In genomic region chr4:7967501-7968261, GRCh38 we compare ENCODE assay signal across 8 cellular contexts. TPM values are rescaled to one million over a fixed set of nuclear protein-coding genes. Genes with fewer than 3 reads are reported as not detected.
DNase-seq lines count a peak whose midpoint lies in the region; ATAC-seq and TF ChIP-seq lines count a peak whose summit lies in the region.

No MANE protein-coding gene starts in this region.

- no peaks in the 10 kb centered on the region for H3K79me2 ChIP-seq in fibroblast of lung (ENCODE audit: control insufficient read depth, insufficient read depth, low read length)
- H3K79me2 ChIP-seq in osteoblast (ENCODE audit: insufficient read depth, low read length), result peaks cover 6% of the 10 kb centered on the region

- no peaks in the 10 kb centered on the region for H3K27me3 Mint-ChIP-seq in CD8-positive, alpha-beta T cell (ENCODE audit: low read depth)

- H3K4me2 ChIP-seq in fibroblast of lung (ENCODE audit: extremely low read depth, insufficient read depth, low read length) (no peak overlapping the region), osteoblast (ENCODE audit: insufficient read depth, low read length) (no peak overlapping the region)

- H3K4me3 ChIP-seq in fibroblast of lung (replicated peaks in 1 of 4; ENCODE audit: control extremely low read depth in 1 of 4, insufficient read depth in 1 of 4, low read depth in 3 of 4, low read length in 4 of 4) (no peak overlapping the region), osteoblast (ENCODE audit: insufficient read depth, low read length) (no peak overlapping the region)
- H3K4me3 ChIP-seq in CD8-positive, alpha-beta T cell (ENCODE audit: low read depth, low read length), result no peak overlapping the region

- H3K4me1 ChIP-seq in fibroblast of lung (ENCODE audit: control insufficient read depth, extremely low read depth, insufficient read depth, low read length) (peaks cover 20% of the 10 kb centered on the region), osteoblast (ENCODE audit: insufficient read depth, low read length) (peaks cover 26% of the 10 kb centered on the region)
- peaks cover 52% of the 10 kb centered on the region for H3K4me1 ChIP-seq in CD8-positive, alpha-beta T cell (ENCODE audit: insufficient read depth, low read length)

- no peak overlapping the region for H3K27ac Mint-ChIP-seq in CD8-positive, alpha-beta T cell

- H3K9me3 ChIP-seq in fibroblast of lung (ENCODE audit: control insufficient read depth, insufficient read depth, low read depth, low read length) (no peaks in the 10 kb centered on the region), osteoblast (ENCODE audit: low read depth, low read length) (no peaks in the 10 kb centered on the region)
- no peaks in the 10 kb centered on the region for H3K9me3 ChIP-seq in CD8-positive, alpha-beta T cell (ENCODE audit: low read length)

- no peaks in the 10 kb centered on the region for H3K9me3 Mint-ChIP-seq in CD8-positive, alpha-beta T cell

- H3K36me3 Mint-ChIP-seq in CD8-positive, alpha-beta T cell, result peaks cover 3% of the 10 kb centered on the region

- H2AFZ ChIP-seq in fibroblast of lung (ENCODE audit: low read length), result no peak overlapping the region
- H2AFZ ChIP-seq in osteoblast (ENCODE audit: low read length), result peak overlapping the region; percentile 53

- H4K20me1 ChIP-seq in fibroblast of lung (ENCODE audit: control insufficient read depth, extremely low read depth, insufficient read depth, low read length), result no peaks in the 10 kb centered on the region
- H4K20me1 ChIP-seq in osteoblast (ENCODE audit: insufficient read depth, low read length), result no peaks in the 10 kb centered on the region

- peaks cover 5% of the 10 kb centered on the region for H3K27me3 ChIP-seq in fibroblast of lung (ENCODE audit: control insufficient read depth, insufficient read depth, low read length)
- H3K27me3 ChIP-seq in osteoblast (ENCODE audit: insufficient read depth, low read length), result no peaks in the 10 kb centered on the region
- H3K27me3 ChIP-seq in CD8-positive, alpha-beta T cell (ENCODE audit: insufficient read depth, low read length), result no peaks in the 10 kb centered on the region

- DNase-seq in Daoy (ENCODE audit: low read depth) (peak; percentile 74), RPMI7951 (ENCODE audit: low read depth) (peak; percentile 82), fibroblast of lung (ENCODE audit: low read depth in 2 of 2) (peak; percentile 53 to 64), osteoblast (ENCODE audit: insufficient read length, low spot score, missing footprints) (peak; percentile 80), mucosa of gallbladder (ENCODE audit: low spot score) (no peak), midbrain (lab: John Stamatoyannopoulos, UW) (no peak)
- DNase-seq in CD8-positive, alpha-beta T cell, result no peak

- no peak overlapping the region for H3K27ac ChIP-seq in fibroblast of lung (ENCODE audit: insufficient read depth, low read length)
- H3K27ac ChIP-seq in osteoblast (ENCODE audit: low read depth, low read length), result peak overlapping the region; percentile 5
- no peak overlapping the region for H3K27ac ChIP-seq in CD8-positive, alpha-beta T cell (ENCODE audit: low read depth, low read length)

- peaks cover 43% of the 10 kb centered on the region for H3K4me1 Mint-ChIP-seq in CD8-positive, alpha-beta T cell (ENCODE audit: low read depth)

- ATAC-seq in HG03457 (IDR thresholded peaks at IDR 0.05; ENCODE audit: unreplicated experiment), result no peak
- no peak for ATAC-seq in CD8-positive, alpha-beta T cell

- H3K9ac ChIP-seq in fibroblast of lung (ENCODE audit: insufficient read depth, low read length), result no peak overlapping the region

- CTCF ChIA-PET in CD8-positive, alpha-beta T cell (lab: Charles Lee), result interaction anchor here (0.8 kb wide), 1 partner anchor 19 kb away, joined by 3 read pairs; no protein-coding TSS in a partner anchor

- no peak overlapping the region for H3K4me3 Mint-ChIP-seq in CD8-positive, alpha-beta T cell

- TF ChIP-seq CTCF in fibroblast of lung (conservative IDR thresholded peaks at IDR 0.05 in 1 of 2, IDR thresholded peaks at IDR 0.05 in 1 of 2; ENCODE audit: low read depth in 1 of 2, low read length in 2 of 2), result no peak
- TF ChIP-seq CTCF in osteoblast (IDR thresholded peaks at IDR 0.05; ENCODE audit: extremely low read depth, low read depth, low read length), result no peak
- TF ChIP-seq CTCF in CD8-positive, alpha-beta T cell (IDR thresholded peaks at IDR 0.05), result no peak

- intact Hi-C loops in CD8-positive, alpha-beta T cell (cut with DNase I, micrococcal nuclease), result no loop called here

- POLR2A ChIA-PET in CD8-positive, alpha-beta T cell (lab: Charles Lee), result no interaction called here

- H3K36me3 ChIP-seq in fibroblast of lung (ENCODE audit: control insufficient read depth, insufficient read depth, low read length) (no peaks in the 10 kb centered on the region), osteoblast (ENCODE audit: insufficient read depth, low read length) (no peaks in the 10 kb centered on the region)
- no peaks in the 10 kb centered on the region for H3K36me3 ChIP-seq in CD8-positive, alpha-beta T cell (ENCODE audit: insufficient read depth, low read length)

RNA-seq across cellular contexts. Expression of gene AFAP1, which starts 28.0 kb away (rescaled TPM):
- 34.4 and 42.0 TPM in 2 replicates for total RNA-seq in Daoy (2014; rRNA removed; shearing (Covaris generic))
- total RNA-seq in RPMI7951 (2014; rRNA removed; shearing (Covaris generic)), result 31.4 and 33.0 TPM in 2 replicates
- 30.1 and 34.9 TPM in 2 replicates for total RNA-seq in fibroblast of lung
- 21.8 and 24.4 TPM in 2 replicates for polyA plus RNA-seq in fibroblast of lung
- 21.9 and 24.4 TPM in 2 replicates for polyA plus RNA-seq in fibroblast of lung (2012)
- 31.5 and 32.3 TPM in 2 replicates for polyA minus RNA-seq in fibroblast of lung (ENCODE audit: low replicate concordance)
- total RNA-seq in osteoblast, result 101 and 106 TPM in 2 replicates
- total RNA-seq in mucosa of gallbladder, result 22.7 TPM
- 10 to 100 TPM; 13.4 to 13.9 TPM for total RNA-seq in CD8-positive, alpha-beta T cell

Comparison
In these comparisons a context has a peak if more than half of its experiments do, and no peak if none do; other contexts are left out.
1. DNase-seq: peak in Daoy (single experiment), RPMI7951 (single experiment), fibroblast of lung (2 of 2) and osteoblast (single experiment); none in mucosa of gallbladder (single experiment), midbrain (single experiment) and CD8-positive, alpha-beta T cell (0 of 7).